ENCODE assay signal across 15 cellular contexts in genomic region chr10:29026065-29026797, GRCh38.
"Had no signal": no experiment of that assay in that cellular context is flagged by ENCODE, and none has a peak within 500 bp of the region (broad histone marks: within the 10 kb centered on the region; RNA-seq: fewer than 3 reads in every experiment).

No MANE protein-coding gene starts in this region.

- H3K4me1 ChIP-seq: adrenal gland, testis had no signal

- H3K27ac ChIP-seq: adrenal gland, ovary, testis had no signal

- H3K9me3 Mint-ChIP-seq: stimulated activated naive CD8-positive, alpha-beta T cell treated with anti-CD3 and anti-CD28 coated beads, Interleukin-15, amount 100 ng/mL, for 72 hours had no signal

- H3K9me3 ChIP-seq: adrenal gland, ovary, testis had no signal

- H3K36me3 ChIP-seq: adrenal gland, ovary had no signal

- FAIRE-seq: kidney had no signal

- H3K4me3 Mint-ChIP-seq: brain; neural crest cell; stimulated activated naive CD8-positive, alpha-beta T cell treated with anti-CD3 and anti-CD28 coated beads, Interleukin-15, amount 100 ng/mL, for 72 hours had no signal

- DNase-seq: activated naive CD4-positive, alpha-beta T cell treated with anti-CD3 and anti-CD28 coated beads, Interleukin-2, amount 50 U/mL, for 16 hours; activated T-cell treated with anti-CD3 and anti-CD28 coated beads, Interleukin-2, amount 50 U/mL, for 1 hour; adrenal gland; dermis blood vessel endothelial cell; glutamatergic neuron; kidney; left ventricle myocardium superior; ovary; stimulated activated CD4-positive, alpha-beta T cell treated with anti-CD3 and anti-CD28 coated beads, Interleukin-15, amount 100 ng/mL, for 24 hours; stimulated activated CD4-positive, alpha-beta T cell treated with anti-CD3 and anti-CD28 coated beads, Interleukin-4, amount 100 ng/mL, for 24 hours; stimulated activated naive CD8-positive, alpha-beta T cell treated with anti-CD3 and anti-CD28 coated beads, Interleukin-15, amount 100 ng/mL, for 72 hours; testis had no signal

- H3K27me3 ChIP-seq: adrenal gland, ovary, testis had no signal

- H3K36me3 Mint-ChIP-seq: brain had no signal

- H3K27ac Mint-ChIP-seq: brain; stimulated activated naive CD8-positive, alpha-beta T cell treated with anti-CD3 and anti-CD28 coated beads, Interleukin-15, amount 100 ng/mL, for 72 hours had no signal

- H3K4me3 ChIP-seq: adrenal gland, ovary, testis had no signal

- H3K4me1 Mint-ChIP-seq: stimulated activated naive CD8-positive, alpha-beta T cell treated with anti-CD3 and anti-CD28 coated beads, Interleukin-15, amount 100 ng/mL, for 72 hours had no signal

- ATAC-seq: esophagus mucosa; left ventricle myocardium superior; stimulated activated naive CD8-positive, alpha-beta T cell treated with anti-CD3 and anti-CD28 coated beads, Interleukin-15, amount 100 ng/mL, for 72 hours had no signal
